Comparison of ENCODE assay signal across 18 cellular contexts in genomic region chr2:96683972-96684820, GRCh38. TPM values are rescaled to one million over a fixed set of nuclear protein-coding genes. Genes with fewer than 3 reads are reported as not detected.
DNase-seq lines count a peak whose midpoint lies in the region; ATAC-seq, FAIRE-seq and TF ChIP-seq lines count a peak whose summit lies in the region.
"Had no signal": no experiment of that assay in that cellular context is flagged by ENCODE, and none has a peak within 500 bp of the region (broad histone marks: within the 10 kb centered on the region; RNA-seq: fewer than 3 reads in every experiment).

No MANE protein-coding gene starts in this region.

- peaks cover 32% of the 10 kb centered on the region for H3K27me3 Mint-ChIP-seq in Calu3 (ENCODE audit: unreplicated experiment)

- no peak overlapping the region for H3K27ac Mint-ChIP-seq in Calu3 (ENCODE audit: unreplicated experiment)

- CTCF ChIA-PET in Calu3 (lab: Charles Lee) = interaction anchor here (0.6 kb wide), 1 partner anchor 9 kb away, joined by 6 read pairs; no protein-coding TSS in a partner anchor

- H3K4me1 ChIP-seq in BLaER1 treated with 17β-estradiol and CSF1 and Interleukin-3, amounts not matched to agents 10 nM and 100 nM = peaks cover 0 to 54% (median 44%) of the 10 kb centered on the region in 10 experiments; a peak in 14 of 20 replicates
- H3K4me1 ChIP-seq in RWPE2 (ENCODE audit: insufficient read depth, poor library complexity, severe bottlenecking) (no peaks in the 10 kb centered on the region), pancreas (peaks cover 5 to 17% (median 15%) of the 10 kb centered on the region in 3 donors)

- FAIRE-seq in pancreas (lab: Jason Lieb, UNC) = no peak
- FAIRE-seq: G401.6 had no signal

- H3K4me1 Mint-ChIP-seq in Calu3 (ENCODE audit: low read depth, unreplicated experiment) = peaks cover 12% of the 10 kb centered on the region

- H3K4me3 Mint-ChIP-seq in Calu3 (ENCODE audit: low read depth, unreplicated experiment) = no peak overlapping the region
- H3K4me3 Mint-ChIP-seq: H9 had no signal

- TF ChIP-seq CTCF in RWPE2 (IDR thresholded peaks at IDR 0.05; ENCODE audit: poor library complexity, severe bottlenecking) = no peak
- no peak for TF ChIP-seq CTCF in pancreas (IDR thresholded peaks at IDR 0.05)
- no peak for TF ChIP-seq CTCF in Calu3 (IDR thresholded peaks at IDR 0.05; ENCODE audit: unreplicated experiment)

- 69 to 72% methylated on average over 13 of the region's 13 CpGs for WGBS in pancreas, 2 donors

- no peaks in the 10 kb centered on the region for H3K27me3 ChIP-seq in BLaER1 treated with 17β-estradiol and CSF1 and Interleukin-3, amounts not matched to agents 10 nM and 100 nM
- H3K27me3 ChIP-seq in RWPE2 (ENCODE audit: insufficient read depth, poor library complexity, severe bottlenecking) (no peaks in the 10 kb centered on the region), pancreas (no peaks in the 10 kb centered on the region)

- intact Hi-C loops in left colon (cut with DNase I, micrococcal nuclease) (no loop called here), pancreas (cut with DNase I) (no loop called here), Calu3 (cut with micrococcal nuclease; ENCODE audit: unreplicated experiment) (no loop called here)

- ATAC-seq in RWPE2 (ENCODE audit: low read depth) (no peak; the same call in 2 of the 3 replicates), left colon (peak; percentile 24), pancreas (peak in 3 of 4 donors; percentile 5 to 16 (median 11)), HG02763 (IDR thresholded peaks at IDR 0.05; ENCODE audit: unreplicated experiment) (no peak), HG03139 (IDR thresholded peaks at IDR 0.05; ENCODE audit: unreplicated experiment) (no peak)
- ATAC-seq: Panc1, Right ventricle myocardium inferior had no signal

- no peaks in the 10 kb centered on the region for H3K36me3 Mint-ChIP-seq in Calu3 (ENCODE audit: insufficient read depth, unreplicated experiment)

- no peaks in the 10 kb centered on the region for H3K36me3 ChIP-seq in BLaER1 treated with 17β-estradiol and CSF1 and Interleukin-3, amounts not matched to agents 10 nM and 100 nM
- no peaks in the 10 kb centered on the region for H3K36me3 ChIP-seq in RWPE2 (ENCODE audit: low read depth)
- no peaks in the 10 kb centered on the region for H3K36me3 ChIP-seq in pancreas

- H3K9me3 ChIP-seq in BLaER1 treated with 17β-estradiol and CSF1 and Interleukin-3, amounts not matched to agents 10 nM and 100 nM (replicated peaks in 1 of 11) = no peaks in the 10 kb centered on the region
- H3K9me3 ChIP-seq in RWPE2 (ENCODE audit: severe bottlenecking) (no peaks in the 10 kb centered on the region), pancreas (no peaks in the 10 kb centered on the region)

- no peaks in the 10 kb centered on the region; a peak in 1 of 22 replicates for H4K20me1 ChIP-seq in BLaER1 treated with 17β-estradiol and CSF1 and Interleukin-3, amounts not matched to agents 10 nM and 100 nM

- no peak overlapping the region for H3K27ac ChIP-seq in BLaER1 treated with 17β-estradiol and CSF1 and Interleukin-3, amounts not matched to agents 10 nM and 100 nM
- no peak overlapping the region for H3K27ac ChIP-seq in RWPE2 (ENCODE audit: poor library complexity, severe bottlenecking)
- H3K27ac ChIP-seq in pancreas = no peak overlapping the region

- no peak overlapping the region for H3K4me3 ChIP-seq in BLaER1 treated with 17β-estradiol and CSF1 and Interleukin-3, amounts not matched to agents 10 nM and 100 nM
- H3K4me3 ChIP-seq in RWPE2 (ENCODE audit: severe bottlenecking) = no peak overlapping the region
- no peak overlapping the region for H3K4me3 ChIP-seq in pancreas

- DNase-seq in RWPE2 (ENCODE audit: low spot score) = peak; percentile 69
- no peak for DNase-seq in left colon
- DNase-seq in pancreas = no peak
- DNase-seq in stimulated activated CD4-positive, alpha-beta T cell treated with anti-CD3 and anti-CD28 coated beads, Interleukin-4, amount 100 ng/mL, for 1 hour = no peak
- no peak for DNase-seq in Calu3
- DNase-seq: C1 segment of cervical spinal cord, DND-41, H9, KG1, NCI-H1694 treated with DMSO at 0.1 percent for 48 hours had no signal

- H3K4me2 ChIP-seq in BLaER1 treated with 17β-estradiol and CSF1 and Interleukin-3, amounts not matched to agents 10 nM and 100 nM = peak overlapping the region in 8 of 11 experiments; percentile 18 to 63 (median 50); a peak in 14 of 22 replicates

- no peaks in the 10 kb centered on the region for H3K9me3 Mint-ChIP-seq in Calu3 (ENCODE audit: low read depth, unreplicated experiment)
- H3K9me3 Mint-ChIP-seq: H9 had no signal

- no peak overlapping the region for H3K9ac ChIP-seq in BLaER1 treated with 17β-estradiol and CSF1 and Interleukin-3, amounts not matched to agents 10 nM and 100 nM

- BruUV-seq in Calu3 (replicated peaks; lab: Mats Ljungman, UMichigan) = no TSS peak

RNA-seq across cellular contexts. Expression of gene FER1L5, which starts 41.6 kb away (rescaled TPM):
- under 1 TPM in 1 of 2 donors, not detected in 1; 0.08 TPM for total RNA-seq in left colon
- total RNA-seq in pancreas = 1 to 10 TPM in 3 of 6 donors, under 1 TPM in 3; 0.93 to 1.5 (median 1.2) TPM
- polyA plus RNA-seq in pancreas = 1 to 10 TPM; 1.2 to 3.2 TPM
- total RNA-seq in Calu3 (2022) = not detected in 2 replicates
- total RNA-seq: NCI-H460, Right ventricle myocardium inferior, SK-MEL-5 had no signal

RNA-seq across cellular contexts. Expression of gene KANSL3, which starts 46.1 kb away (rescaled TPM):
- total RNA-seq in left colon = 10 to 100 TPM; 39.3 to 40.7 TPM
- total RNA-seq in pancreas = 10 to 100 TPM; 14.8 to 28.9 (median 18.2) TPM
- 10 to 100 TPM; 20.0 to 27.8 TPM for polyA plus RNA-seq in pancreas
- 39.6 and 43.9 TPM in 2 replicates for total RNA-seq in Calu3 (2022)

RNA-seq across cellular contexts. Expression of gene LMAN2L, which starts 55.7 kb away (rescaled TPM):
- total RNA-seq in left colon = 10 to 100 TPM; 14.6 to 16.3 TPM
- total RNA-seq in pancreas = 10 to 100 TPM in 1 of 6 donors, 1 to 10 TPM in 5; 5.4 to 15.8 (median 6.8) TPM
- polyA plus RNA-seq in pancreas = 10 to 100 TPM in 1 of 2 donors, 1 to 10 TPM in 1; 6.8 to 12.4 TPM
- total RNA-seq in Calu3 (2022) = 32.6 and 33.2 TPM in 2 replicates

Comparison
In these comparisons a context has a peak if more than half of its experiments do, and no peak if none do; other contexts are left out.
1. ATAC-seq: peak in left colon (single experiment) and pancreas (3 of 4); none in RWPE2 (single experiment), HG02763 (single experiment) and HG03139 (single experiment).